ENCODE assay signal across 25 cellular contexts in the genomic region with DNA sequence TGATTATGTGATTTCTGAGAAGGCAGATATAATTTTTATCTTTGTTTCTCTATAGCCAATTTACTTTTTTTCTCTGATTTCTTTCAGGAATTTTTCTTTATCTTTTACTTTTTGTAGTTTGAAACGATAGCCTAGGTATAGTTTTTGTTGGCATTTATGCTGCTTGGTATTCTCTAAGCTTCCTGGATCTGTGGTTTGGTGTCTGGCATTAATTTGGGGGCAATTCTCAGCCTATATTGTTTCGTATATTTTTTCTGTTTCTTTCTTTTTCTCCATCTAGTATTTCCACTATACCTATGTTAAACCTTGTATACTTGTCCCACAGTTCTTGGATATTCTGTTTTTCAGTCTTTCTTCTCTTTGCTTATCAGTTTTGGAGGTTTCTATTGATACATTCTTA.
"Had no signal": no experiment of that assay in that cellular context is flagged by ENCODE, and none has a peak within 500 bp of the region (broad histone marks: within the 10 kb centered on the region; RNA-seq: fewer than 3 reads in every experiment).

No MANE protein-coding gene starts in this region.

- DNase-seq: colonic mucosa; cortex of kidney; dermis blood vessel endothelial cell; dorsolateral prefrontal cortex; effector CD4-positive, alpha-beta T cell; effector CD8-positive, alpha-beta T cell; effector memory CD4-positive, alpha-beta T cell; effector memory CD8-positive, alpha-beta T cell; endodermal cell; erythroblast; esophagus squamous epithelium; foreskin fibroblast; foreskin keratinocyte; foreskin melanocyte; gastrocnemius medialis; glutamatergic neuron; head of caudate nucleus; heart left ventricle; heart right ventricle had no signal

- H3K36me3 ChIP-seq: colonic mucosa, esophagus muscularis mucosa, gastrocnemius medialis, gastroesophageal sphincter, heart left ventricle, heart right ventricle had no signal

- H3K27me3 ChIP-seq: colonic mucosa, dorsolateral prefrontal cortex, esophagus muscularis mucosa, esophagus squamous epithelium, foreskin keratinocyte, gastrocnemius medialis, gastroesophageal sphincter, heart left ventricle, heart right ventricle, hepatocyte had no signal

- H3K4me1 ChIP-seq: colonic mucosa, foreskin keratinocyte had no signal

- H3K9me3 ChIP-seq: colonic mucosa, gastrocnemius medialis had no signal

- H2AFZ ChIP-seq: hepatocyte had no signal

- H3K4me2 ChIP-seq: hepatocyte had no signal

- H3K4me3 ChIP-seq: colonic mucosa, coronary artery, dorsolateral prefrontal cortex, esophagus muscularis mucosa, esophagus squamous epithelium, gastrocnemius medialis, gastroesophageal sphincter, heart left ventricle, heart right ventricle, hepatocyte had no signal

- ATAC-seq: effector memory CD8-positive, alpha-beta T cell; esophagus mucosa; foreskin keratinocyte; gastrocnemius medialis; gastroesophageal sphincter; heart left ventricle; heart right ventricle had no signal

- H3K27ac ChIP-seq: colonic mucosa, coronary artery, dorsolateral prefrontal cortex, epithelial cell of prostate, esophagus muscularis mucosa, esophagus squamous epithelium, foreskin keratinocyte, gastrocnemius medialis, gastroesophageal sphincter, heart left ventricle, heart right ventricle, hepatocyte had no signal
